In genomic region chr3:100044369-100044768, GRCh38 we compare ENCODE assay signal across 8 cellular contexts.
A peak's percentile ranks its signal among the peaks of the same experiment; 100 is the strongest.
DNase-seq lines count a peak whose midpoint lies in the region; ATAC-seq and TF ChIP-seq lines count a peak whose summit lies in the region.

No MANE protein-coding gene starts in this region.

- no peaks in the 10 kb centered on the region for H3K36me3 Mint-ChIP-seq in chondrocyte (ENCODE audit: low read depth)
- peaks cover 4% of the 10 kb centered on the region for H3K36me3 Mint-ChIP-seq in CD4-positive, alpha-beta T cell (ENCODE audit: low read depth)

- TF ChIP-seq CTCF in chondrocyte (IDR thresholded peaks at IDR 0.05), result no peak
- TF ChIP-seq CTCF in CD4-positive, alpha-beta T cell (IDR thresholded peaks at IDR 0.05), result no peak

- CTCF ChIA-PET in CD4-positive, alpha-beta T cell (lab: Charles Lee), result no interaction called here

- H2AFZ ChIP-seq in trophoblast cell (ENCODE audit: insufficient read depth, low read length, poor library complexity), result no peak overlapping the region

- peak overlapping the region; percentile 62 for H3K27ac Mint-ChIP-seq in chondrocyte (ENCODE audit: unreplicated experiment)
- no peak overlapping the region for H3K27ac Mint-ChIP-seq in CD4-positive, alpha-beta T cell

- no peak overlapping the region for H4K12ac ChIP-seq in trophoblast cell (ENCODE audit: low read depth, low read length)

- no peak overlapping the region for H2BK5ac ChIP-seq in trophoblast cell (ENCODE audit: low read depth, low read length, poor library complexity)

- H3K79me1 ChIP-seq in trophoblast cell (ENCODE audit: low read length), result peaks cover 9% of the 10 kb centered on the region

- H3K27ac ChIP-seq in BLaER1 (no peak overlapping the region), trophoblast cell (ENCODE audit: low read depth, low read length) (no peak overlapping the region)
- H3K27ac ChIP-seq in CD4-positive, alpha-beta T cell (ENCODE audit: low read depth, low read length), result no peak overlapping the region

- H3K4me3 Mint-ChIP-seq in chondrocyte (ENCODE audit: unreplicated experiment), result no peak overlapping the region
- no peak overlapping the region for H3K4me3 Mint-ChIP-seq in CD4-positive, alpha-beta T cell

- H3K9me3 ChIP-seq in BLaER1 (no peaks in the 10 kb centered on the region), trophoblast cell (ENCODE audit: insufficient read depth, low read depth, low read length) (no peaks in the 10 kb centered on the region)
- H3K9me3 ChIP-seq in CD4-positive, alpha-beta T cell (ENCODE audit: control insufficient read depth, low read length), result no peaks in the 10 kb centered on the region

- H2BK12ac ChIP-seq in trophoblast cell (ENCODE audit: low read length), result no peak overlapping the region

- H3K9ac ChIP-seq in BLaER1 (no peak overlapping the region), trophoblast cell (ENCODE audit: low read length) (no peak overlapping the region)

- H3K23ac ChIP-seq in trophoblast cell (ENCODE audit: low read length), result no peak overlapping the region

- no peak for DNase-seq in chondrocyte (ENCODE audit: low spot score)
- no peak for DNase-seq in CD4-positive, alpha-beta T cell
- DNase-seq in COLO829 (ENCODE audit: low spot score), result no peak
- no peak for DNase-seq in trophoblast cell
- DNase-seq in NCI-H1417 (lab: John Stamatoyannopoulos, UW), result no peak

- ATAC-seq in GM19463 (IDR thresholded peaks at IDR 0.05; ENCODE audit: unreplicated experiment) (peak; percentile 56), HG03432 (IDR thresholded peaks at IDR 0.05; ENCODE audit: unreplicated experiment) (peak; percentile 79)
- ATAC-seq in CD4-positive, alpha-beta T cell (ENCODE audit: poor library complexity), result no peak

- no peaks in the 10 kb centered on the region for H4K20me1 ChIP-seq in BLaER1

- H3K27me3 Mint-ChIP-seq in chondrocyte (ENCODE audit: low read depth), result no peaks in the 10 kb centered on the region
- H3K27me3 Mint-ChIP-seq in CD4-positive, alpha-beta T cell, result no peaks in the 10 kb centered on the region

- H4K8ac ChIP-seq in trophoblast cell (ENCODE audit: low read depth, low read length), result no peak overlapping the region

- H3K27me3 ChIP-seq in BLaER1 (no peaks in the 10 kb centered on the region), trophoblast cell (ENCODE audit: insufficient read depth, low read length) (no peaks in the 10 kb centered on the region)
- no peaks in the 10 kb centered on the region for H3K27me3 ChIP-seq in CD4-positive, alpha-beta T cell (ENCODE audit: control insufficient read depth, insufficient read depth, low read length)

- H3K36me3 ChIP-seq in BLaER1 (no peaks in the 10 kb centered on the region), trophoblast cell (ENCODE audit: control insufficient read depth in 1 of 2, insufficient read depth in 2 of 2, low read length in 2 of 2) (no peaks in the 10 kb centered on the region)

- H2BK120ac ChIP-seq in trophoblast cell (ENCODE audit: insufficient read depth, low read length, poor library complexity), result no peak overlapping the region

- peaks cover 87% of the 10 kb centered on the region for H3K4me1 Mint-ChIP-seq in chondrocyte (ENCODE audit: low read depth)
- no peaks in the 10 kb centered on the region for H3K4me1 Mint-ChIP-seq in CD4-positive, alpha-beta T cell (ENCODE audit: low read depth)

- no peaks in the 10 kb centered on the region for H3K9me3 Mint-ChIP-seq in chondrocyte (ENCODE audit: low read depth)
- H3K9me3 Mint-ChIP-seq in CD4-positive, alpha-beta T cell, result no peaks in the 10 kb centered on the region

- intact Hi-C loops in CD4-positive, alpha-beta T cell (cut with DNase I, micrococcal nuclease), result no loop called here

- H2AK5ac ChIP-seq in trophoblast cell (ENCODE audit: low read length), result no peak overlapping the region

- H3K79me2 ChIP-seq in trophoblast cell (ENCODE audit: control insufficient read depth, insufficient read depth, low read length, poor library complexity), result no peaks in the 10 kb centered on the region

- H3K4me3 ChIP-seq in BLaER1 (no peak overlapping the region), trophoblast cell (ENCODE audit: low read depth, low read length) (no peak overlapping the region)

- no peak overlapping the region for H3K14ac ChIP-seq in trophoblast cell (ENCODE audit: low read length)

- H3K4me2 ChIP-seq in BLaER1 (peak overlapping the region; percentile 49), trophoblast cell (ENCODE audit: low read length) (no peak overlapping the region)

- no peak overlapping the region for H3K18ac ChIP-seq in trophoblast cell (ENCODE audit: low read length)

- POLR2A ChIA-PET in CD4-positive, alpha-beta T cell (lab: Charles Lee), result no interaction called here

- peaks cover 53% of the 10 kb centered on the region for H3K4me1 ChIP-seq in BLaER1
- H3K4me1 ChIP-seq in trophoblast cell (ENCODE audit: control insufficient read depth in 1 of 2, insufficient read depth in 2 of 2, low read length in 2 of 2), result peaks cover 2 to 9% of the 10 kb centered on the region in 2 experiments

- no peak overlapping the region for H3K4ac ChIP-seq in trophoblast cell (ENCODE audit: low read depth, low read length)

- no peak overlapping the region for H4K91ac ChIP-seq in trophoblast cell (ENCODE audit: low read depth, low read length)
